In the genomic region with DNA sequence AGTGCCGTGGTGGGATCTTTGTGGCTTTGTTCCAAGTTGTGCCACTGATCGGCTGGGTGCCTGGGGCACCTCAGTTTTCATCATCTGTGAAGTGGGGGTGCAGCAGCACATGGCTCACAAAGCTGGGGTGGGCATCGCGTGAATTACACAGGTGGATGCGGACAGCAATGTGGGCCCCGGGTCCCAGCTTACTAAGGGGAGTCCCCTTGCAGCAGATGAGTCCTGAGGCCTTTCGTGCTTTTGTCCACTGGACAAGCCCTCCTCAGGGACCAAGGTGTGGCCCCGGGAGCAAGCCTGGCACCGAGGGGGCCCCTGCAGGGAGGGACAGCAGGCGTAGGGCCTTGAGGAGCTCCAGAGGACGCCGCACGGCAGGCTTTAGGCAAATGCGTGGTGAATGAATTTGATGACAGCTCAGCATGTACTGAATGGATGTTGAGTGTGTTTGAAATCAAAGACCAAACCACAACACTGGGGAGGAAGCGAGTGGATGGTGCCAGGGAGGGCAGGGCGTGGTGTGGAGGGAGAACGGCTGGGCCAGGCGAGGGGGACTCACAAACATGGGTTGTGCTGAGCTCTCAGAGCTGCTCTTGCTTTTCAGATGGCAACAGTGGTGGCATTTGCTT, we compare ENCODE assay signal across 15 cellular contexts. TPM values are rescaled to one million over a fixed set of nuclear protein-coding genes. Genes with fewer than 3 reads are reported as not detected.
A peak's percentile ranks its signal among the peaks of the same experiment; 100 is the strongest.
DNase-seq lines count a peak whose midpoint lies in the region; ATAC-seq and TF ChIP-seq lines count a peak whose summit lies in the region.
"Had no signal": no experiment of that assay in that cellular context is flagged by ENCODE, and none has a peak within 500 bp of the region (broad histone marks: within the 10 kb centered on the region; RNA-seq: fewer than 3 reads in every experiment).

No MANE protein-coding gene starts in this region.

- peaks cover 13% of the 10 kb centered on the region for H3K36me3 Mint-ChIP-seq in activated naive CD8-positive, alpha-beta T cell treated with anti-CD3 and anti-CD28 coated beads for 36 hours
- H3K36me3 Mint-ChIP-seq: type B pancreatic cell had no signal

- TF ChIP-seq POLR2A in esophagus muscularis mucosa (IDR thresholded peaks at IDR 0.05; ENCODE audit: low read depth) = no peak
- no peak for TF ChIP-seq POLR2A in tibial nerve (IDR thresholded peaks at IDR 0.05)

- ATAC-seq in GM21786 (IDR thresholded peaks at IDR 0.05; ENCODE audit: unreplicated experiment) = no peak
- ATAC-seq in HG03521 (IDR thresholded peaks at IDR 0.05; ENCODE audit: unreplicated experiment) = no peak
- ATAC-seq: left lobe of liver had no signal

- H3K27me3 ChIP-seq in Loucy (ENCODE audit: insufficient read depth, low read length, poor library complexity, severe bottlenecking) (no peaks in the 10 kb centered on the region), esophagus muscularis mucosa (peaks cover 0 to 38% (median 0%) of the 10 kb centered on the region in 4 donors), tibial nerve (no peaks in the 10 kb centered on the region)

- H3K36me3 ChIP-seq in Loucy (ENCODE audit: insufficient read depth, low read length) (no peaks in the 10 kb centered on the region), esophagus muscularis mucosa (no peaks in the 10 kb centered on the region), tibial nerve (no peaks in the 10 kb centered on the region)

- H3K4me1 ChIP-seq in Loucy (ENCODE audit: insufficient read depth, low read length, poor library complexity, severe bottlenecking) (peaks cover 36% of the 10 kb centered on the region), esophagus muscularis mucosa (no peaks in the 10 kb centered on the region), tibial nerve (no peaks in the 10 kb centered on the region)
- H3K4me1 ChIP-seq: Caco-2 had no signal

- intact Hi-C loops in esophagus muscularis mucosa (cut with DNase I) = no loop called here

- H3K4me1 Mint-ChIP-seq in activated naive CD8-positive, alpha-beta T cell treated with anti-CD3 and anti-CD28 coated beads for 36 hours = peaks cover 59% of the 10 kb centered on the region

- no peak for TF ChIP-seq CTCF in Loucy (conservative IDR thresholded peaks at IDR 0.05; ENCODE audit: low read length)
- TF ChIP-seq CTCF in esophagus muscularis mucosa (IDR thresholded peaks at IDR 0.05) = no peak
- no peak for TF ChIP-seq CTCF in tibial nerve (IDR thresholded peaks at IDR 0.05)

- H3K27ac ChIP-seq in esophagus muscularis mucosa (replicated peaks in 1 of 4) (no peak overlapping the region), tibial nerve (no peak overlapping the region)
- H3K27ac ChIP-seq: SK-N-MC had no signal

- peaks cover 5% of the 10 kb centered on the region for H3K27me3 Mint-ChIP-seq in activated naive CD8-positive, alpha-beta T cell treated with anti-CD3 and anti-CD28 coated beads for 36 hours

- DNase-seq in activated CD4-positive, alpha-beta T cell treated with anti-CD3 and anti-CD28 coated beads, Interleukin-2, amount 50 U/mL, for 48 hours = peak; percentile 53 to 65
- peak; percentile 68 for DNase-seq in activated naive CD8-positive, alpha-beta T cell treated with anti-CD3 and anti-CD28 coated beads for 36 hours
- peak; percentile 63 for DNase-seq in stimulated activated CD4-positive, alpha-beta T cell treated with anti-CD3 and anti-CD28 coated beads, Interleukin-4, amount 100 ng/mL, for 24 hours
- no peak for DNase-seq in esophagus muscularis mucosa (ENCODE audit: extremely low spot score)
- DNase-seq in tibial nerve (ENCODE audit: low spot score in 2 of 2) = no peak
- DNase-seq: Caco-2, dermis blood vessel endothelial cell, glutamatergic neuron, NCI-H1092 treated with DMSO at 0.1 percent for 48 hours had no signal

- no peak for TF ChIP-seq EP300 in esophagus muscularis mucosa (IDR thresholded peaks at IDR 0.05)
- TF ChIP-seq EP300 in tibial nerve (IDR thresholded peaks at IDR 0.05) = no peak

- H3K4me3 Mint-ChIP-seq in activated naive CD8-positive, alpha-beta T cell treated with anti-CD3 and anti-CD28 coated beads for 36 hours = peak overlapping the region; percentile 67
- H3K4me3 Mint-ChIP-seq: type B pancreatic cell had no signal

- H3K79me2 ChIP-seq in Loucy (ENCODE audit: insufficient read depth, low read length) = no peaks in the 10 kb centered on the region

- peak overlapping the region; percentile 49 for H3K9ac ChIP-seq in Loucy (ENCODE audit: low read depth, low read length, poor library complexity, severe bottlenecking)

- no peaks in the 10 kb centered on the region for H3K9me2 ChIP-seq in Loucy (replicated peaks; ENCODE audit: low read depth, low read length)

- H3F3A ChIP-seq in Loucy (ENCODE audit: low read depth) = no peaks in the 10 kb centered on the region

- no peaks in the 10 kb centered on the region for H3K9me3 Mint-ChIP-seq in activated naive CD8-positive, alpha-beta T cell treated with anti-CD3 and anti-CD28 coated beads for 36 hours

- H4K20me1 ChIP-seq in Loucy (ENCODE audit: insufficient read depth, low read length, poor library complexity, severe bottlenecking) = no peaks in the 10 kb centered on the region

- H3K4me2 ChIP-seq in Loucy (ENCODE audit: low read depth, low read length, poor library complexity, severe bottlenecking) = peak overlapping the region; percentile 64

- H2AFZ ChIP-seq in Loucy (ENCODE audit: low read length) = peak overlapping the region; percentile 67

- H3K4me3 ChIP-seq in Loucy (ENCODE audit: low read length, poor library complexity, severe bottlenecking) = peak overlapping the region; percentile 18
- H3K4me3 ChIP-seq in esophagus muscularis mucosa = no peak overlapping the region
- H3K4me3 ChIP-seq in tibial nerve = no peak overlapping the region
- H3K4me3 ChIP-seq: SK-N-MC had no signal

- WGBS in esophagus muscularis mucosa = 83% methylated on average over 18 of the region's 18 CpGs
- WGBS in tibial nerve, 2 donors = 79 to 85% methylated on average over 17 to 18 of the region's 18 CpGs

- H3K9me3 ChIP-seq in Loucy (ENCODE audit: insufficient read depth, low read depth, low read length) (no peaks in the 10 kb centered on the region), esophagus muscularis mucosa (no peaks in the 10 kb centered on the region), tibial nerve (no peaks in the 10 kb centered on the region)
- H3K9me3 ChIP-seq: Caco-2 had no signal

- peak overlapping the region; percentile 98 for H3K27ac Mint-ChIP-seq in activated naive CD8-positive, alpha-beta T cell treated with anti-CD3 and anti-CD28 coated beads for 36 hours
- H3K27ac Mint-ChIP-seq: type B pancreatic cell had no signal

RNA-seq across cellular contexts. Expression of gene IRF4, which starts 53.2 kb away (rescaled TPM):
- total RNA-seq in activated naive CD8-positive, alpha-beta T cell treated with anti-CD3 and anti-CD28 coated beads for 36 hours = 100 to 1,000 TPM; 432 to 438 TPM
- total RNA-seq in esophagus muscularis mucosa (1 to 10 TPM in 3 of 4 donors, under 1 TPM in 1; 0.29 to 9.5 (median 3.3) TPM), tibial nerve (1 to 10 TPM in 3 of 4 donors, under 1 TPM in 1; 0.22 to 6.9 (median 2.3) TPM)
- total RNA-seq: Caco-2, dermis blood vessel endothelial cell had no signal

Comparison
In these comparisons a context has a peak if more than half of its experiments do, and no peak if none do; other contexts are left out.
1. DNase-seq: peak in activated CD4-positive, alpha-beta T cell treated with anti-CD3 and anti-CD28 coated beads, Interleukin-2, amount 50 U/mL, for 48 hours (2 of 2), activated naive CD8-positive, alpha-beta T cell treated with anti-CD3 and anti-CD28 coated beads for 36 hours (single experiment) and stimulated activated CD4-positive, alpha-beta T cell treated with anti-CD3 and anti-CD28 coated beads, Interleukin-4, amount 100 ng/mL, for 24 hours (single experiment); none in esophagus muscularis mucosa (single experiment) and tibial nerve (0 of 2).
2. RNA of gene IRF4, which starts 53.2 kb away (total RNA-seq): 432 to 438 TPM in activated naive CD8-positive, alpha-beta T cell treated with anti-CD3 and anti-CD28 coated beads for 36 hours; 0.29 to 9.5 TPM in esophagus muscularis mucosa and 0.22 to 6.9 TPM in tibial nerve; every median in the first group is over 10 times any median in the second.